ENCODE assay signal across 15 cellular contexts in genomic region chr20:41145317-41145716, GRCh38. TPM values are rescaled to one million over a fixed set of nuclear protein-coding genes. Genes with fewer than 3 reads are reported as not detected.
DNase-seq lines count a peak whose midpoint lies in the region; ATAC-seq and TF ChIP-seq lines count a peak whose summit lies in the region.
"Had no signal": no experiment of that assay in that cellular context is flagged by ENCODE, and none has a peak within 500 bp of the region (broad histone marks: within the 10 kb centered on the region; RNA-seq: fewer than 3 reads in every experiment).

No MANE protein-coding gene starts in this region.

- no peak overlapping the region for H3K4me2 ChIP-seq in osteoblast (ENCODE audit: insufficient read depth, low read length)

- H3K27me3 Mint-ChIP-seq in central memory CD8-positive, alpha-beta T cell: no peaks in the 10 kb centered on the region

- H2AFZ ChIP-seq in osteoblast (ENCODE audit: low read length): no peak overlapping the region

- peak overlapping the region; percentile 80 for H3K27ac Mint-ChIP-seq in central memory CD8-positive, alpha-beta T cell (ENCODE audit: low read depth)
- H3K27ac Mint-ChIP-seq: WTC11 had no signal

- no peaks in the 10 kb centered on the region for H3K9me3 Mint-ChIP-seq in central memory CD8-positive, alpha-beta T cell
- H3K9me3 Mint-ChIP-seq: WTC11 had no signal

- H3K27me3 ChIP-seq in left ventricle myocardium inferior (ENCODE audit: low read depth) (no peaks in the 10 kb centered on the region), osteoblast (ENCODE audit: insufficient read depth, low read length) (no peaks in the 10 kb centered on the region)
- H3K27me3 ChIP-seq: BE2C, SJSA1 had no signal

- peaks cover 7% of the 10 kb centered on the region for H3K36me3 Mint-ChIP-seq in central memory CD8-positive, alpha-beta T cell (ENCODE audit: insufficient read depth)

- ATAC-seq in Right ventricle myocardium inferior (no peak), HG03354 (IDR thresholded peaks at IDR 0.05; ENCODE audit: poor library complexity, severe bottlenecking, unreplicated experiment) (no peak)
- ATAC-seq in central memory CD8-positive, alpha-beta T cell (replicated peaks; ENCODE audit: extremely low read depth, poor library complexity, severe bottlenecking): no peak
- ATAC-seq: WTC11 had no signal

- intact Hi-C loops in left ventricle myocardium inferior (cut with micrococcal nuclease): no loop called here
- intact Hi-C loops in Right ventricle myocardium inferior (cut with DNase I): no loop called here

- no peak for TF ChIP-seq CTCF in left ventricle myocardium inferior (IDR thresholded peaks at IDR 0.05; ENCODE audit: borderline replicate concordance)
- TF ChIP-seq CTCF in osteoblast (IDR thresholded peaks at IDR 0.05; ENCODE audit: extremely low read depth, low read depth, low read length): no peak

- H3K4me3 ChIP-seq in left ventricle myocardium inferior (no peak overlapping the region), osteoblast (ENCODE audit: insufficient read depth, low read length) (no peak overlapping the region)
- H3K4me3 ChIP-seq: SJSA1 had no signal

- DNase-seq in left ventricle myocardium inferior (no peak), Right ventricle myocardium inferior (ENCODE audit: missing footprints) (no peak), osteoblast (ENCODE audit: insufficient read length, low spot score, missing footprints) (peak; percentile 38), NCI-H2196 (lab: John Stamatoyannopoulos, UW; ENCODE audit: unreplicated experiment) (no peak), DMS79 treated with DMSO at 0.1 percent for 48 hours (lab: John Stamatoyannopoulos, UW) (no peak)
- DNase-seq in central memory CD8-positive, alpha-beta T cell (ENCODE audit: low spot score in 2 of 2): no peak
- no peak for DNase-seq in stimulated activated CD4-positive, alpha-beta T cell treated with anti-CD3 and anti-CD28 coated beads, Interleukin-4, amount 100 ng/mL, for 24 hours
- DNase-seq: BE2C; KBM-7; NCI-H1694 treated with DMSO at 0.1 percent for 48 hours; NCI-H774; stimulated activated CD4-positive, alpha-beta T cell treated with anti-CD3 and anti-CD28 coated beads, Interleukin-12 subunit alpha, Interleukin-12 subunit beta, amount 100 ng/mL, for 4 hours had no signal

- peaks cover 94% of the 10 kb centered on the region for H4K20me1 ChIP-seq in osteoblast (ENCODE audit: insufficient read depth, low read length)

- H3K4me1 Mint-ChIP-seq in central memory CD8-positive, alpha-beta T cell: peaks cover 97% of the 10 kb centered on the region

- no peaks in the 10 kb centered on the region for H3K9me3 ChIP-seq in left ventricle myocardium inferior (replicated peaks)
- H3K9me3 ChIP-seq in osteoblast (ENCODE audit: low read depth, low read length): no peaks in the 10 kb centered on the region
- H3K9me3 ChIP-seq: BE2C, SJSA1 had no signal

- peaks cover 98% of the 10 kb centered on the region for H3K79me2 ChIP-seq in osteoblast (ENCODE audit: insufficient read depth, low read length)

- H3K4me1 ChIP-seq in left ventricle myocardium inferior: peaks cover 100% of the 10 kb centered on the region
- peaks cover 14% of the 10 kb centered on the region for H3K4me1 ChIP-seq in osteoblast (ENCODE audit: insufficient read depth, low read length)
- H3K4me1 ChIP-seq: BE2C had no signal

- H3K36me3 ChIP-seq in left ventricle myocardium inferior (no peaks in the 10 kb centered on the region), osteoblast (ENCODE audit: insufficient read depth, low read length) (no peaks in the 10 kb centered on the region)
- H3K36me3 ChIP-seq: BE2C had no signal

- H3K4me3 Mint-ChIP-seq in central memory CD8-positive, alpha-beta T cell: peak overlapping the region; percentile 91
- H3K4me3 Mint-ChIP-seq: WTC11 had no signal

- H3K27ac ChIP-seq in left ventricle myocardium inferior (replicated peaks) (peak overlapping the region; percentile 99), osteoblast (ENCODE audit: low read depth, low read length) (no peak overlapping the region)
- H3K27ac ChIP-seq: SJSA1 had no signal

RNA-seq across cellular contexts. Expression of gene PLCG1, which starts 8.0 kb away (rescaled TPM):
- total RNA-seq in left ventricle myocardium inferior (46.1 TPM), Right ventricle myocardium inferior (43.4 TPM), osteoblast (72.4 and 73.7 TPM in 2 replicates)
